In genomic region chr10:30435499-30436117, GRCh38 we compare ENCODE assay signal across 8 cellular contexts. TPM values are rescaled to one million over a fixed set of nuclear protein-coding genes. Genes with fewer than 3 reads are reported as not detected.
A peak's percentile ranks its signal among the peaks of the same experiment; 100 is the strongest.
DNase-seq lines count a peak whose midpoint lies in the region; ATAC-seq and TF ChIP-seq lines count a peak whose summit lies in the region.
"Not testable (repeated sequence)": the region's sequence is repeated elsewhere in the genome, so short reads cannot be mapped to it uniquely, and the experiment has no call there.

No MANE protein-coding gene starts in this region.

- DNase-seq in NB4 (ENCODE audit: low read depth); activated CD8-positive, alpha-beta T cell treated with anti-CD3 and anti-CD28 coated beads for 36 hours; breast epithelium (ENCODE audit: low spot score in 2 of 2); lung (ENCODE audit: low spot score); progenitor cell of endocrine pancreas (ENCODE audit: low spot score, unreplicated experiment); transverse colon: not testable (repeated sequence)
- DNase-seq in fibroblast of the aortic adventitia (ENCODE audit: low read depth), result peak; percentile 53

- H3K27ac ChIP-seq in DOHH2 (ENCODE audit: low read depth, low read length) (0 out of 2 replicates have a peak overlapping the region, but pooled peaks have one; percentile 2), breast epithelium (peak overlapping the region; percentile 98 to 100), lung (ENCODE audit: low read depth in 1 of 2, low read length in 1 of 2) (peak overlapping the region in 1 of 2 donors; percentile 99), transverse colon (peak overlapping the region; percentile 98 to 99 (median 99))

- intact Hi-C loops in activated CD8-positive, alpha-beta T cell treated with anti-CD3 and anti-CD28 coated beads for 36 hours (cut with micrococcal nuclease), result loop anchor here (5.0 kb wide), 2 partner anchors 77 to 97 kb away; no protein-coding TSS in a partner anchor
- intact Hi-C loops in breast epithelium (cut with DNase I; ENCODE audit: low total_unique reads); transverse colon (cut with DNase I; ENCODE audit: low total_unique reads): not testable (repeated sequence)

- peaks cover 57% of the 10 kb centered on the region for H3K4me1 Mint-ChIP-seq in activated CD8-positive, alpha-beta T cell treated with anti-CD3 and anti-CD28 coated beads for 36 hours (ENCODE audit: low read depth)
- peaks cover 46% of the 10 kb centered on the region for H3K4me1 Mint-ChIP-seq in progenitor cell of endocrine pancreas (ENCODE audit: low read depth)

- H3K4me3 ChIP-seq in DOHH2 (ENCODE audit: low read length) (peak overlapping the region; percentile 88), NB4 (ENCODE audit: low read depth, low read length) (peak overlapping the region; percentile 75), breast epithelium (peak overlapping the region; percentile 75 to 93 (median 90)), fibroblast of the aortic adventitia (ENCODE audit: low read depth, low read length) (peak overlapping the region; percentile 91), lung (peak overlapping the region; percentile 91), transverse colon (peak overlapping the region; percentile 62 to 94 (median 90))

- H3K36me3 ChIP-seq in DOHH2 (ENCODE audit: control insufficient read depth, low read length), result peaks cover 16% of the 10 kb centered on the region
- H3K36me3 ChIP-seq in breast epithelium; lung (ENCODE audit: control insufficient read depth in 2 of 2, insufficient read depth in 2 of 2, low read length in 2 of 2); transverse colon: not testable (repeated sequence)

- TF ChIP-seq POLR2A in NB4 (IDR thresholded peaks at IDR 0.05; ENCODE audit: extremely low read depth, insufficient read length); breast epithelium (IDR thresholded peaks at IDR 0.05); transverse colon (IDR thresholded peaks at IDR 0.05): not testable (repeated sequence)

- H4K20me1 ChIP-seq in DOHH2 (ENCODE audit: control insufficient read depth, insufficient read depth, low read depth, low read length), result not testable (repeated sequence)

- POLR2A ChIA-PET in activated CD8-positive, alpha-beta T cell treated with anti-CD3 and anti-CD28 coated beads for 36 hours (lab: Charles Lee), result interaction anchor here (1.3 to 3.7 kb wide), 3 partner anchors 94 to 98 kb away, joined by 3 to 21 read pairs (median 19); no protein-coding TSS in a partner anchor

- H3K27me3 ChIP-seq in DOHH2 (ENCODE audit: control insufficient read depth, low read length); breast epithelium; lung (ENCODE audit: control insufficient read depth, insufficient read depth); transverse colon: not testable (repeated sequence)

- H3K79me2 ChIP-seq in DOHH2 (ENCODE audit: control insufficient read depth, low read length), result peaks cover 14% of the 10 kb centered on the region

- 36 to 41% methylated on average over 15 of the region's 15 CpGs for WGBS in lung, 2 donors
- 39 to 64% methylated on average over 3 to 15 of the region's 15 CpGs for WGBS in transverse colon (ENCODE audit: low coverage in 1 of 2), 2 donors

- H3K4me3 Mint-ChIP-seq in activated CD8-positive, alpha-beta T cell treated with anti-CD3 and anti-CD28 coated beads for 36 hours, result peak overlapping the region; percentile 78
- H3K4me3 Mint-ChIP-seq in progenitor cell of endocrine pancreas (ENCODE audit: low read depth), result peak overlapping the region; percentile 87

- H3K9me3 Mint-ChIP-seq in activated CD8-positive, alpha-beta T cell treated with anti-CD3 and anti-CD28 coated beads for 36 hours; progenitor cell of endocrine pancreas (ENCODE audit: low read depth): not testable (repeated sequence)

- in situ Hi-C loops in transverse colon (cut with MboI; ENCODE audit: low pct_ligation_motif_present in 1 of 4, low pct_unique_long_range_greater_than_20kb in 1 of 4, low sequenced_read_pairs in 3 of 4), result not testable (repeated sequence)

- peak overlapping the region; percentile 81 for H3K27ac Mint-ChIP-seq in activated CD8-positive, alpha-beta T cell treated with anti-CD3 and anti-CD28 coated beads for 36 hours
- peak overlapping the region; percentile 76 for H3K27ac Mint-ChIP-seq in progenitor cell of endocrine pancreas

- H3K4me2 ChIP-seq in DOHH2 (ENCODE audit: low read length), result peak overlapping the region; percentile 89

- not testable (repeated sequence) for H3K9me3 ChIP-seq in DOHH2 (ENCODE audit: control insufficient read depth, insufficient read depth, low read length); breast epithelium; lung (ENCODE audit: control insufficient read depth in 2 of 2, insufficient read depth in 1 of 2, low read length in 1 of 2); transverse colon

- not testable (repeated sequence) for H3K9me2 ChIP-seq in DOHH2 (replicated peaks; ENCODE audit: control insufficient read depth, low read length)

- CTCF ChIA-PET in activated CD8-positive, alpha-beta T cell treated with anti-CD3 and anti-CD28 coated beads for 36 hours (lab: Charles Lee), result interaction anchor here (0.7 to 7.3 kb wide), 5 partner anchors 21 to 156 kb away, joined by 3 to 39 read pairs (median 3); no protein-coding TSS in a partner anchor

- not testable (repeated sequence) for H3K27me3 Mint-ChIP-seq in activated CD8-positive, alpha-beta T cell treated with anti-CD3 and anti-CD28 coated beads for 36 hours; progenitor cell of endocrine pancreas

- TF ChIP-seq CTCF in DOHH2 (IDR thresholded peaks at IDR 0.05; ENCODE audit: low read depth, low read length, poor library complexity, severe bottlenecking); NB4 (IDR thresholded peaks at IDR 0.05; ENCODE audit: low read depth, low read length); activated CD8-positive, alpha-beta T cell treated with anti-CD3 and anti-CD28 coated beads for 36 hours (IDR thresholded peaks at IDR 0.05); breast epithelium (IDR thresholded peaks at IDR 0.05); fibroblast of the aortic adventitia (IDR thresholded peaks at IDR 0.05; ENCODE audit: insufficient read depth, low read length); lung (IDR thresholded peaks at IDR 0.05; ENCODE audit: control extremely low read depth, extremely low read depth); progenitor cell of endocrine pancreas (IDR thresholded peaks at IDR 0.05; ENCODE audit: unreplicated experiment); transverse colon (IDR thresholded peaks at IDR 0.05): not testable (repeated sequence)

- peaks cover 30% of the 10 kb centered on the region for H3F3A ChIP-seq in DOHH2 (ENCODE audit: control insufficient read depth, insufficient read depth)

- peaks cover 62% of the 10 kb centered on the region for H3K4me1 ChIP-seq in DOHH2 (ENCODE audit: control insufficient read depth, low read length)
- peaks cover 0 to 10% of the 10 kb centered on the region in 2 donors for H3K4me1 ChIP-seq in breast epithelium
- H3K4me1 ChIP-seq in lung (ENCODE audit: control insufficient read depth in 2 of 2, insufficient read depth in 2 of 2, low read length in 2 of 2), result peaks cover 16% of the 10 kb centered on the region in 2 donors
- H3K4me1 ChIP-seq in transverse colon, result peaks cover 20 to 62% (median 42%) of the 10 kb centered on the region in 4 donors

- ATAC-seq in activated CD8-positive, alpha-beta T cell treated with anti-CD3 and anti-CD28 coated beads for 36 hours; lung (ENCODE audit: insufficient read depth, low FRiP score): not testable (repeated sequence)

- TF ChIP-seq EP300 in transverse colon (IDR thresholded peaks at IDR 0.05; ENCODE audit: low read depth), result not testable (repeated sequence)

- peaks cover 34% of the 10 kb centered on the region for H3K36me3 Mint-ChIP-seq in activated CD8-positive, alpha-beta T cell treated with anti-CD3 and anti-CD28 coated beads for 36 hours (ENCODE audit: low read depth)
- H3K36me3 Mint-ChIP-seq in progenitor cell of endocrine pancreas (ENCODE audit: insufficient read depth), result not testable (repeated sequence)

RNA-seq across cellular contexts. Expression of gene MAP3K8, which starts 1.6 kb away (rescaled TPM):
- total RNA-seq in activated CD8-positive, alpha-beta T cell treated with anti-CD3 and anti-CD28 coated beads for 36 hours, result 10 to 100 TPM; 24.0 to 25.7 TPM
- total RNA-seq in breast epithelium (10 to 100 TPM; 34.4 to 45.9 (median 40.2) TPM), fibroblast of the aortic adventitia (ENCODE audit: low replicate concordance) (12.8 and 22.9 TPM in 2 replicates), lung (10 to 100 TPM; 49.3 to 51.7 TPM), progenitor cell of endocrine pancreas (15.0 and 16.8 TPM in 2 replicates), transverse colon (10 to 100 TPM in 2 of 4 donors, 1 to 10 TPM in 2; 2.2 to 26.7 (median 11.8) TPM)
- polyA plus RNA-seq in lung, result 10 to 100 TPM; 37.0 to 77.9 TPM
